ENCODE assay signal across 7 cellular contexts in genomic region chr5:91296102-91296501, GRCh38.
A peak's percentile ranks its signal among the peaks of the same experiment; 100 is the strongest.
DNase-seq lines count a peak whose midpoint lies in the region; ATAC-seq, FAIRE-seq and TF ChIP-seq lines count a peak whose summit lies in the region.
"Not testable (repeated sequence)": the region's sequence is repeated elsewhere in the genome, so short reads cannot be mapped to it uniquely, and the experiment has no call there.

No MANE protein-coding gene starts in this region.

- not testable (repeated sequence) for H3K79me2 ChIP-seq in HepG2 (ENCODE audit: insufficient read depth, low read length); osteoblast (ENCODE audit: insufficient read depth, low read length)

- POLR2A ChIA-PET in HepG2 (lab: Yijun Ruan, JAX): not testable (repeated sequence)

- 72 to 86% methylated on average over 9 of the region's 9 CpGs for WGBS in esophagus squamous epithelium, 2 donors
- WGBS in HepG2 (ENCODE audit: low lambda C conversion rate): 50% methylated on average over 9 of the region's 9 CpGs

- peak overlapping the region; percentile 2 for H3K27ac ChIP-seq in RWPE2 (ENCODE audit: poor library complexity, severe bottlenecking)
- H3K27ac ChIP-seq in esophagus squamous epithelium: peak overlapping the region in 3 of 4 donors; percentile 3 to 56 (median 14)
- not testable (repeated sequence) for H3K27ac ChIP-seq in HepG2 (ENCODE audit: extremely low read length, insufficient read depth, low read length)
- peak overlapping the region; percentile 74 for H3K27ac ChIP-seq in osteoblast (ENCODE audit: low read depth, low read length)
- H3K27ac ChIP-seq in skeletal muscle tissue (ENCODE audit: low read depth, low read length): peak overlapping the region; percentile 58
- peak overlapping the region; percentile 66 for H3K27ac ChIP-seq in upper lobe of right lung

- H3K9me3 ChIP-seq in RWPE2 (ENCODE audit: severe bottlenecking); esophagus squamous epithelium; HepG2 (ENCODE audit: low read length); osteoblast (ENCODE audit: low read depth, low read length); skeletal muscle tissue (ENCODE audit: control insufficient read depth in 3 of 3, low read length in 3 of 3); upper lobe of right lung: not testable (repeated sequence)

- not testable (repeated sequence) for H3K4me1 ChIP-seq in RWPE2 (ENCODE audit: insufficient read depth, poor library complexity, severe bottlenecking); HepG2 (ENCODE audit: insufficient read depth, low read length); upper lobe of right lung
- H3K4me1 ChIP-seq in esophagus squamous epithelium (peaks cover 5 to 18% (median 6%) of the 10 kb centered on the region in 3 donors), osteoblast (ENCODE audit: insufficient read depth, low read length) (peaks cover 16% of the 10 kb centered on the region), skeletal muscle tissue (ENCODE audit: control insufficient read depth in 3 of 3, insufficient read depth in 3 of 3, low read length in 3 of 3) (peaks cover 8 to 11% (median 10%) of the 10 kb centered on the region in 3 donors)

- H3K4me3 ChIP-seq in RWPE2 (ENCODE audit: severe bottlenecking); esophagus squamous epithelium; HepG2 (replicated peaks in 1 of 3; ENCODE audit: insufficient read depth in 1 of 3, low read depth in 2 of 3, low read length in 3 of 3); osteoblast (ENCODE audit: insufficient read depth, low read length); skeletal muscle tissue (ENCODE audit: low read length in 3 of 3); upper lobe of right lung: not testable (repeated sequence)

- TF ChIP-seq CTCF in RWPE2 (IDR thresholded peaks at IDR 0.05; ENCODE audit: poor library complexity, severe bottlenecking); esophagus squamous epithelium (IDR thresholded peaks at IDR 0.05); HepG2 (CRISPR knock-in tag; IDR thresholded peaks at IDR 0.05); osteoblast (IDR thresholded peaks at IDR 0.05; ENCODE audit: extremely low read depth, low read depth, low read length); upper lobe of right lung (IDR thresholded peaks at IDR 0.05): not testable (repeated sequence)

- TF ChIP-seq EP300 in HepG2 (IDR thresholded peaks at IDR 0.05; ENCODE audit: low read depth in 2 of 2, low read length in 2 of 2); HepG2 (CRISPR knock-in tag; IDR thresholded peaks at IDR 0.05; ENCODE audit: borderline replicate concordance): not testable (repeated sequence)

- BruUV-seq in HepG2 (replicated peaks; lab: Mats Ljungman, UMichigan): not testable (repeated sequence)

- H2AFZ ChIP-seq in HepG2 (ENCODE audit: low read length): not testable (repeated sequence)
- H2AFZ ChIP-seq in osteoblast (ENCODE audit: low read length): peak overlapping the region; percentile 51

- H3K27me3 ChIP-seq in RWPE2 (ENCODE audit: insufficient read depth, poor library complexity, severe bottlenecking); esophagus squamous epithelium; HepG2 (ENCODE audit: control insufficient read depth in 1 of 2, insufficient read depth in 2 of 2, low read length in 2 of 2); osteoblast (ENCODE audit: insufficient read depth, low read length); skeletal muscle tissue (ENCODE audit: control insufficient read depth in 3 of 3, insufficient read depth in 3 of 3, low read length in 3 of 3); upper lobe of right lung: not testable (repeated sequence)

- not testable (repeated sequence) for TF ChIP-seq POLR2A in esophagus squamous epithelium (IDR thresholded peaks at IDR 0.05); HepG2 (IDR thresholded peaks at IDR 0.05; ENCODE audit: insufficient read depth in 1 of 2, low read depth in 2 of 2, low read length in 2 of 2)

- in situ Hi-C loops in HepG2 (cut with HindIII; ENCODE audit: extremely low pct_ligation_motif_present, low pct_unique_long_range_greater_than_20kb): not testable (repeated sequence)

- DNase-seq in M059J (ENCODE audit: low read depth): peak; percentile 34
- not testable (repeated sequence) for DNase-seq in RWPE2 (ENCODE audit: low spot score); esophagus squamous epithelium (lab: John Stamatoyannopoulos, UW); HepG2 (ENCODE audit: low spot score); upper lobe of right lung
- peak; percentile 59 for DNase-seq in osteoblast (ENCODE audit: insufficient read length, low spot score, missing footprints)

- not testable (repeated sequence) for ATAC-seq in RWPE2 (ENCODE audit: low read depth)
- ATAC-seq in HepG2 (peak; percentile 26; the same call in 2 of the 3 replicates), upper lobe of right lung (peak; percentile 54)

- not testable (repeated sequence) for H3K4me2 ChIP-seq in HepG2 (ENCODE audit: low read depth, low read length)
- H3K4me2 ChIP-seq in osteoblast (ENCODE audit: insufficient read depth, low read length): peak overlapping the region; percentile 49

- H4K20me1 ChIP-seq in HepG2 (ENCODE audit: insufficient read depth, low read length); osteoblast (ENCODE audit: insufficient read depth, low read length): not testable (repeated sequence)

- not testable (repeated sequence) for H3K36me3 ChIP-seq in RWPE2 (ENCODE audit: low read depth); esophagus squamous epithelium; HepG2 (replicated peaks in 1 of 2; ENCODE audit: control insufficient read depth in 1 of 2, insufficient read depth in 2 of 2, low read length in 2 of 2); osteoblast (ENCODE audit: insufficient read depth, low read length); skeletal muscle tissue (ENCODE audit: control insufficient read depth in 3 of 3, insufficient read depth in 3 of 3, low read length in 3 of 3); upper lobe of right lung

- not testable (repeated sequence) for FAIRE-seq in HepG2 (lab: Jason Lieb, UNC)

- not testable (repeated sequence) for TF ChIP-seq RAD21 in HepG2 (CRISPR knock-in tag; IDR thresholded peaks at IDR 0.05)

- H3K9ac ChIP-seq in HepG2 (ENCODE audit: insufficient read depth, low read depth, low read length): not testable (repeated sequence)
- H3K9ac ChIP-seq in skeletal muscle tissue (ENCODE audit: low read depth in 1 of 3, low read length in 3 of 3): peak overlapping the region in 1 of 3 donors; percentile 5

- CTCF ChIA-PET in HepG2 (lab: Yijun Ruan, JAX; ENCODE audit: low intra/inter-chr PET ratio, low total read pairs): not testable (repeated sequence)

- intact Hi-C loops in esophagus squamous epithelium (cut with DNase I); HepG2 (cut with micrococcal nuclease; ENCODE audit: unreplicated experiment); upper lobe of right lung (cut with DNase I): not testable (repeated sequence)
